20 cellular contexts compared by ENCODE assay signal in genomic region chr9:135339378-135339973, GRCh38.
DNase-seq lines count a peak whose midpoint lies in the region; ATAC-seq and TF ChIP-seq lines count a peak whose summit lies in the region.
"Had no signal": no experiment of that assay in that cellular context is flagged by ENCODE, and none has a peak within 500 bp of the region (broad histone marks: within the 10 kb centered on the region; RNA-seq: fewer than 3 reads in every experiment).

No MANE protein-coding gene starts in this region.

- DNase-seq in Right ventricle myocardium inferior (ENCODE audit: missing footprints) (peak; percentile 53), heart right ventricle (no peak), NOMO-1 (lab: John Stamatoyannopoulos, UW; ENCODE audit: unreplicated experiment in 2 of 2) (no peak), thyroid gland (no peak), CD1c-positive myeloid dendritic cell (ENCODE audit: extremely low spot score) (no peak)
- DNase-seq: activated T-cell treated with anti-CD3 and anti-CD28 coated beads, Interleukin-2, amount 50 U/mL, for 4 hours; body of pancreas; colonic mucosa; DMS79; NCI-H1092 treated with DMSO at 0.1 percent for 48 hours; NCI-H2081 treated with DMSO at 0.1 percent for 48 hours; NCI-H510A treated with DMSO at 0.1 percent for 48 hours; nephron progenitor cell; psoas muscle; stimulated activated CD4-positive, alpha-beta T cell treated with anti-CD3 and anti-CD28 coated beads, Interleukin-4, amount 100 ng/mL, for 4 hours had no signal

- ATAC-seq in Right ventricle myocardium inferior (no peak), heart right ventricle (no peak)
- ATAC-seq: activated T-cell treated with anti-CD3 and anti-CD28 coated beads, Interleukin-2, amount 50 U/mL, for 4 hours; body of pancreas; CD8-positive, alpha-beta T cell; psoas muscle had no signal

- no peak for TF ChIP-seq CTCF in heart right ventricle (IDR thresholded peaks at IDR 0.05)
- no peak for TF ChIP-seq CTCF in thyroid gland (IDR thresholded peaks at IDR 0.05)

- no peaks in the 10 kb centered on the region for H3K9me3 ChIP-seq in heart right ventricle
- no peaks in the 10 kb centered on the region for H3K9me3 ChIP-seq in HUES6 (ENCODE audit: control insufficient read depth, insufficient read depth, low read depth, low read length)
- no peaks in the 10 kb centered on the region for H3K9me3 ChIP-seq in iPS-18a (ENCODE audit: control insufficient read depth, low read depth, low read length)
- no peaks in the 10 kb centered on the region for H3K9me3 ChIP-seq in thyroid gland
- H3K9me3 ChIP-seq: body of pancreas, colonic mucosa, psoas muscle, vagina had no signal

- intact Hi-C loops in Right ventricle myocardium inferior (cut with DNase I), result no loop called here
- intact Hi-C loops in heart right ventricle (cut with DNase I), result no loop called here
- intact Hi-C loops in thyroid gland (cut with DNase I), result no loop called here

- H3K4me3 ChIP-seq in heart right ventricle (no peak overlapping the region), HUES6 (ENCODE audit: low read depth, low read length) (no peak overlapping the region), iPS-18a (ENCODE audit: low read length) (peak overlapping the region; percentile 12), thyroid gland (replicated peaks in 1 of 3) (no peak overlapping the region)
- H3K4me3 ChIP-seq: body of pancreas, colonic mucosa, psoas muscle, vagina had no signal

- H3K36me3 ChIP-seq in heart right ventricle (no peaks in the 10 kb centered on the region), HUES6 (ENCODE audit: control insufficient read depth, insufficient read depth, low read length) (no peaks in the 10 kb centered on the region), iPS-18a (ENCODE audit: control insufficient read depth, low read depth, low read length) (no peaks in the 10 kb centered on the region), thyroid gland (no peaks in the 10 kb centered on the region)
- H3K36me3 ChIP-seq: colonic mucosa, vagina had no signal

- TF ChIP-seq POLR2A in thyroid gland (IDR thresholded peaks at IDR 0.05), result no peak

- WGBS in heart right ventricle, 2 donors, result 51 to 54% methylated on average over 17 of the region's 17 CpGs
- whole genome bisulfite sequencing in thyroid gland, 2 donors, result 69 to 70% methylated on average over 16 to 17 of the region's 17 CpGs

- H3K9ac ChIP-seq in HUES6 (ENCODE audit: low read length) (no peak overlapping the region), iPS-18a (ENCODE audit: low read length) (peak overlapping the region; percentile 51)

- peaks cover 0 to 10% (median 0%) of the 10 kb centered on the region in 9 donors for H3K4me1 ChIP-seq in heart right ventricle
- peaks cover 33% of the 10 kb centered on the region for H3K4me1 ChIP-seq in HUES6 (ENCODE audit: control insufficient read depth, insufficient read depth, low read length)
- H3K4me1 ChIP-seq in iPS-18a (ENCODE audit: control insufficient read depth, low read depth, low read length), result peaks cover 28% of the 10 kb centered on the region
- H3K4me1 ChIP-seq in thyroid gland, result no peaks in the 10 kb centered on the region
- H3K4me1 ChIP-seq: colonic mucosa, psoas muscle had no signal

- peaks cover 11 to 64% (median 32%) of the 10 kb centered on the region in 7 donors for H3K27me3 ChIP-seq in heart right ventricle
- no peaks in the 10 kb centered on the region for H3K27me3 ChIP-seq in HUES6 (ENCODE audit: control insufficient read depth, insufficient read depth, low read length)
- no peaks in the 10 kb centered on the region for H3K27me3 ChIP-seq in iPS-18a (ENCODE audit: control insufficient read depth, insufficient read depth, low read length)
- no peaks in the 10 kb centered on the region for H3K27me3 ChIP-seq in thyroid gland
- H3K27me3 ChIP-seq: body of pancreas, colonic mucosa, vagina had no signal

- H3K27ac ChIP-seq in heart right ventricle (no peak overlapping the region), HUES6 (ENCODE audit: low read depth, low read length) (peak overlapping the region; percentile 89), iPS-18a (ENCODE audit: low read length) (peak overlapping the region; percentile 90), temporal lobe (ENCODE audit: low read depth, low read length) (peak overlapping the region; percentile 33), thyroid gland (no peak overlapping the region)
- H3K27ac ChIP-seq: body of pancreas, colonic mucosa, psoas muscle, vagina had no signal

Comparison
In these comparisons a context has a peak if more than half of its experiments do, and no peak if none do; other contexts are left out.
1. H3K27ac ChIP-seq: peak in HUES6 (single experiment), iPS-18a (single experiment) and temporal lobe (single experiment); none in heart right ventricle (0 of 10) and thyroid gland (0 of 3).